Comparison of ENCODE assay signal across 10 cellular contexts in genomic region chr7:98249106-98249505, GRCh38. TPM values are rescaled to one million over a fixed set of nuclear protein-coding genes. Genes with fewer than 3 reads are reported as not detected.
DNase-seq lines count a peak whose midpoint lies in the region; ATAC-seq and TF ChIP-seq lines count a peak whose summit lies in the region.
"Had no signal": no experiment of that assay in that cellular context is flagged by ENCODE, and none has a peak within 500 bp of the region (broad histone marks: within the 10 kb centered on the region; RNA-seq: fewer than 3 reads in every experiment).

No MANE protein-coding gene starts in this region.

- no peak overlapping the region for H3K9ac ChIP-seq in IMR-90 (ENCODE audit: low read depth, low read length)

- H2BK5ac ChIP-seq in IMR-90 (ENCODE audit: low read depth, low read length, poor library complexity, severe bottlenecking): no peak overlapping the region

- no peak overlapping the region for H3K56ac ChIP-seq in IMR-90 (ENCODE audit: extremely low read depth, insufficient read depth, low read length)

- H2BK20ac ChIP-seq in IMR-90 (ENCODE audit: low read depth, low read length): no peak overlapping the region

- H3K36me3 ChIP-seq in IMR-90 (ENCODE audit: control insufficient read depth, insufficient read depth, low read length): peaks cover 8% of the 10 kb centered on the region; the same call in 1 of the 2 replicates
- H3K36me3 ChIP-seq in naive thymus-derived CD4-positive, alpha-beta T cell (ENCODE audit: control insufficient read depth in 2 of 3, insufficient read depth in 3 of 3, low read length in 3 of 3): peaks cover 0 to 34% (median 0%) of the 10 kb centered on the region in 3 experiments

- TF ChIP-seq POLR2A in IMR-90 (IDR thresholded peaks at IDR 0.05; ENCODE audit: low read depth, low read length): no peak

- H3K27me3 Mint-ChIP-seq in CD4-positive, alpha-beta T cell: no peaks in the 10 kb centered on the region
- H3K27me3 Mint-ChIP-seq in naive thymus-derived CD4-positive, alpha-beta T cell: no peaks in the 10 kb centered on the region

- BruUV-seq in IMR-90 (replicated peaks; lab: Mats Ljungman, UMichigan): no TSS peak

- H3K27ac Mint-ChIP-seq in CD4-positive, alpha-beta T cell: peak overlapping the region; percentile 98
- peak overlapping the region; percentile 89 to 97 for H3K27ac Mint-ChIP-seq in activated naive CD4-positive, alpha-beta T cell treated with anti-CD3 and anti-CD28 coated beads, Interleukin-2, amount 50 U/mL, for 72 hours
- peak overlapping the region; percentile 90 to 100 (median 99) for H3K27ac Mint-ChIP-seq in naive thymus-derived CD4-positive, alpha-beta T cell

- H3K23ac ChIP-seq in IMR-90 (ENCODE audit: low read depth, low read length): no peak overlapping the region

- no peaks in the 10 kb centered on the region for H3K9me3 ChIP-seq in CD4-positive, alpha-beta T cell (ENCODE audit: control insufficient read depth, low read length)
- no peaks in the 10 kb centered on the region for H3K9me3 ChIP-seq in IMR-90 (ENCODE audit: control insufficient read depth, insufficient read depth, low read length)
- H3K9me3 ChIP-seq in naive thymus-derived CD4-positive, alpha-beta T cell (ENCODE audit: control insufficient read depth in 2 of 3, low read length in 3 of 3): no peaks in the 10 kb centered on the region

- H3K4ac ChIP-seq in IMR-90 (ENCODE audit: low read depth, low read length): no peak overlapping the region

- no peaks in the 10 kb centered on the region for H3K27me3 ChIP-seq in CD4-positive, alpha-beta T cell (ENCODE audit: control insufficient read depth, insufficient read depth, low read length)
- no peaks in the 10 kb centered on the region for H3K27me3 ChIP-seq in IMR-90 (ENCODE audit: control insufficient read depth, insufficient read depth, low read length)
- no peaks in the 10 kb centered on the region for H3K27me3 ChIP-seq in naive thymus-derived CD4-positive, alpha-beta T cell (ENCODE audit: control insufficient read depth in 2 of 2, insufficient read depth in 2 of 2, low read length in 2 of 2)

- H3K18ac ChIP-seq in IMR-90 (ENCODE audit: low read depth, low read length): no peak overlapping the region

- intact Hi-C loops in CD4-positive, alpha-beta T cell (cut with DNase I, micrococcal nuclease): no loop called here
- intact Hi-C loops in IMR-90 (cut with micrococcal nuclease): no loop called here
- intact Hi-C loops in naive thymus-derived CD4-positive, alpha-beta T cell (cut with micrococcal nuclease): no loop called here

- no peak overlapping the region for H2AFZ ChIP-seq in IMR-90 (replicated peaks; ENCODE audit: low read length, poor library complexity)

- in situ Hi-C loops in IMR-90 (cut with MboI; ENCODE audit: low sequenced_read_pairs): no loop called here

- no peak overlapping the region for H3K4me3 ChIP-seq in IMR-90 (ENCODE audit: insufficient read depth, low read depth, low read length)
- H3K4me3 ChIP-seq in naive thymus-derived CD4-positive, alpha-beta T cell (ENCODE audit: low read length): no peak overlapping the region

- H3K9me3 Mint-ChIP-seq in CD4-positive, alpha-beta T cell: no peaks in the 10 kb centered on the region
- no peaks in the 10 kb centered on the region for H3K9me3 Mint-ChIP-seq in activated naive CD4-positive, alpha-beta T cell treated with anti-CD3 and anti-CD28 coated beads, Interleukin-2, amount 50 U/mL, for 72 hours
- peaks cover 0 to 2% (median 0%) of the 10 kb centered on the region in 11 donors for H3K9me3 Mint-ChIP-seq in naive thymus-derived CD4-positive, alpha-beta T cell

- peak overlapping the region; percentile 85 for H3K27ac ChIP-seq in CD4-positive, alpha-beta T cell (ENCODE audit: low read depth, low read length)
- no peak overlapping the region for H3K27ac ChIP-seq in IMR-90 (ENCODE audit: insufficient read depth, low read length)
- peak overlapping the region; percentile 83 for H3K27ac ChIP-seq in naive thymus-derived CD4-positive, alpha-beta T cell (ENCODE audit: low read depth, low read length)

- H4K5ac ChIP-seq in IMR-90 (ENCODE audit: low read depth, low read length): no peak overlapping the region

- H2BK15ac ChIP-seq in IMR-90 (ENCODE audit: low read depth, low read length): no peak overlapping the region

- peaks cover 8% of the 10 kb centered on the region for H3K4me1 ChIP-seq in IMR-90 (ENCODE audit: control insufficient read depth, insufficient read depth, low read length)
- peaks cover 38 to 48% of the 10 kb centered on the region in 2 donors for H3K4me1 ChIP-seq in naive thymus-derived CD4-positive, alpha-beta T cell (ENCODE audit: control insufficient read depth in 2 of 2, insufficient read depth in 2 of 2, low read length in 2 of 2)

- H3K4me3 Mint-ChIP-seq in CD4-positive, alpha-beta T cell: peak overlapping the region; percentile 84
- peak overlapping the region; percentile 70 to 98 (median 91) for H3K4me3 Mint-ChIP-seq in naive thymus-derived CD4-positive, alpha-beta T cell

- peaks cover 2% of the 10 kb centered on the region; the same call in 1 of the 2 replicates for H3K9me1 ChIP-seq in IMR-90 (ENCODE audit: insufficient read depth, low read length)

- no peak overlapping the region for H4K8ac ChIP-seq in IMR-90 (ENCODE audit: low read depth in 2 of 2, low read length in 2 of 2)

- dilution Hi-C loops in IMR-90 (cut with HindIII; ENCODE audit: low sequenced_read_pairs, unreplicated experiment): no loop called here

- H3K36me3 Mint-ChIP-seq in CD4-positive, alpha-beta T cell (ENCODE audit: low read depth): peaks cover 65% of the 10 kb centered on the region
- H3K36me3 Mint-ChIP-seq in activated naive CD4-positive, alpha-beta T cell treated with anti-CD3 and anti-CD28 coated beads, Interleukin-2, amount 50 U/mL, for 72 hours: peaks cover 14 to 22% of the 10 kb centered on the region in 2 donors
- peaks cover 0 to 21% (median 9%) of the 10 kb centered on the region in 5 donors for H3K36me3 Mint-ChIP-seq in naive thymus-derived CD4-positive, alpha-beta T cell

- peaks cover 26 to 39% of the 10 kb centered on the region in 2 experiments for H3K79me1 ChIP-seq in IMR-90 (ENCODE audit: low read depth in 1 of 2, low read length in 2 of 2)

- H3K14ac ChIP-seq in IMR-90 (replicated peaks; ENCODE audit: low read depth, low read length): no peak overlapping the region

- no peaks in the 10 kb centered on the region for H4K20me1 ChIP-seq in IMR-90 (ENCODE audit: insufficient read depth, low read length)

- H4K91ac ChIP-seq in IMR-90 (ENCODE audit: insufficient read depth, low read depth, low read length): no peak overlapping the region

- TF ChIP-seq RAD21 in IMR-90 (IDR thresholded peaks at IDR 0.05; ENCODE audit: low read length): no peak

- H3K4me1 Mint-ChIP-seq in CD4-positive, alpha-beta T cell (ENCODE audit: low read depth): peaks cover 58% of the 10 kb centered on the region
- peaks cover 33 to 67% (median 52%) of the 10 kb centered on the region in 7 donors for H3K4me1 Mint-ChIP-seq in naive thymus-derived CD4-positive, alpha-beta T cell

- no peak overlapping the region for H3K4me2 ChIP-seq in IMR-90 (ENCODE audit: low read depth, low read length)

- H2AK5ac ChIP-seq in IMR-90 (ENCODE audit: low read depth, low read length): no peak overlapping the region

- 80% methylated on average over 2 of the region's 6 CpGs; no CpG with 5 or more reads in 1 of the 2 experiments for WGBS in IMR-90 (ENCODE audit: extremely low coverage in 2 of 2, insufficient read length in 1 of 2), 2 experiments

- no peak for TF ChIP-seq CTCF in CD4-positive, alpha-beta T cell (IDR thresholded peaks at IDR 0.05)
- TF ChIP-seq CTCF in IMR-90 (conservative IDR thresholded peaks at IDR 0.05; ENCODE audit: low read depth, low read length): no peak

- no peak overlapping the region for H2BK120ac ChIP-seq in IMR-90 (ENCODE audit: low read depth, low read length)

- H2AK9ac ChIP-seq in IMR-90 (replicated peaks; ENCODE audit: low read depth, low read length, poor library complexity): peak overlapping the region; percentile 37

- no peak for DNase-seq in CD4-positive, alpha-beta T cell
- DNase-seq in IMR-90 (no peak), NCI-H82 treated with DMSO at 0.1 percent for 48 hours (lab: John Stamatoyannopoulos, UW; ENCODE audit: unreplicated experiment) (no peak), midbrain (lab: John Stamatoyannopoulos, UW) (no peak), left lobe of liver (ENCODE audit: low spot score) (no peak)
- no peak for DNase-seq in activated naive CD4-positive, alpha-beta T cell treated with anti-CD3 and anti-CD28 coated beads, Interleukin-2, amount 50 U/mL, for 72 hours (ENCODE audit: low spot score in 2 of 2)
- DNase-seq in naive thymus-derived CD4-positive, alpha-beta T cell: peak in 2 of 9 donors; percentile 11 to 26
- DNase-seq: NCI-H1930, occipital lobe, SHP77 treated with DMSO at 0.1 percent for 48 hours had no signal

- CTCF ChIA-PET in CD4-positive, alpha-beta T cell (lab: Charles Lee): interaction anchor here (0.6 kb wide), 1 partner anchor 32 kb away, joined by 3 read pairs; no protein-coding TSS in a partner anchor
- CTCF ChIA-PET in IMR-90 (lab: Yijun Ruan, JAX): no interaction called here
- CTCF ChIA-PET in naive thymus-derived CD4-positive, alpha-beta T cell (lab: Charles Lee): interaction anchor here (0.7 kb wide), 2 partner anchors 81 to 86 kb away, joined by 3 to 4 read pairs; no protein-coding TSS in a partner anchor

- no peak for ATAC-seq in CD4-positive, alpha-beta T cell (ENCODE audit: poor library complexity)
- ATAC-seq in IMR-90 (ENCODE audit: low read depth) (no peak), left lobe of liver (no peak)
- ATAC-seq in activated naive CD4-positive, alpha-beta T cell treated with anti-CD3 and anti-CD28 coated beads, Interleukin-2, amount 50 U/mL, for 72 hours: no peak
- ATAC-seq in naive thymus-derived CD4-positive, alpha-beta T cell: no peak

- POLR2A ChIA-PET in CD4-positive, alpha-beta T cell (lab: Charles Lee): interaction anchor here (2.7 to 5.0 kb wide), 3 partner anchors 32 to 1310 kb away, joined by 6 to 65 read pairs (median 62); partner anchors contain the start of genes BRI3 and ZNF655
- POLR2A ChIA-PET in IMR-90 (lab: Charles Lee; ENCODE audit: unreplicated experiment): no interaction called here
- POLR2A ChIA-PET in naive thymus-derived CD4-positive, alpha-beta T cell (lab: Charles Lee): interaction anchor here (0.6 to 6.7 kb wide), 5 partner anchors 31 to 277 kb away, joined by 3 to 106 read pairs (median 3); partner anchors contain the start of gene BRI3

RNA-seq across cellular contexts. Expression of gene TECPR1, which starts 2.9 kb away (rescaled TPM):
- 10 to 100 TPM; 85.9 to 90.4 TPM for total RNA-seq in CD4-positive, alpha-beta T cell
- total RNA-seq in IMR-90 (2012; rRNA removed) (6.9 and 14.7 TPM in 2 replicates), left lobe of liver (17.3 TPM)
- 10.6 and 11.5 TPM in 2 replicates for polyA plus RNA-seq in IMR-90 (2012; rRNA removed)
- polyA plus RNA-seq in IMR-90 (2012; cell fraction: cytosol; rRNA removed): 6.5 and 9.9 TPM in 2 replicates
- polyA plus RNA-seq in IMR-90 (2012; cell fraction: nucleus; rRNA removed; ENCODE audit: low replicate concordance): 18.6 and 48.0 TPM in 2 replicates
- 10 to 100 TPM; 37.9 to 62.0 TPM for total RNA-seq in activated naive CD4-positive, alpha-beta T cell treated with anti-CD3 and anti-CD28 coated beads, Interleukin-2, amount 50 U/mL, for 72 hours
- total RNA-seq in naive thymus-derived CD4-positive, alpha-beta T cell: 100 to 1,000 TPM in 4 of 5 experiments, 10 to 100 TPM in 1; 82.4 to 203 (median 134) TPM
- polyA plus RNA-seq in naive thymus-derived CD4-positive, alpha-beta T cell: 10 to 100 TPM; 21.0 to 32.3 TPM

RNA-seq across cellular contexts. Expression of gene BRI3, which starts 32.4 kb away (rescaled TPM):
- total RNA-seq in CD4-positive, alpha-beta T cell: 10 to 100 TPM; 68.0 to 76.5 TPM
- total RNA-seq in IMR-90 (2012; rRNA removed) (24.7 and 30.6 TPM in 2 replicates), left lobe of liver (137 TPM)
- polyA plus RNA-seq in IMR-90 (2012; rRNA removed): 68.3 and 91.3 TPM in 2 replicates
- polyA plus RNA-seq in IMR-90 (2012; cell fraction: cytosol; rRNA removed): 81.9 and 90.8 TPM in 2 replicates
- polyA plus RNA-seq in IMR-90 (2012; cell fraction: nucleus; rRNA removed; ENCODE audit: low replicate concordance): 23.2 and 48.0 TPM in 2 replicates
- total RNA-seq in activated naive CD4-positive, alpha-beta T cell treated with anti-CD3 and anti-CD28 coated beads, Interleukin-2, amount 50 U/mL, for 72 hours: 10 to 100 TPM; 50.0 to 66.4 TPM
- total RNA-seq in naive thymus-derived CD4-positive, alpha-beta T cell: 100 to 1,000 TPM in 1 of 5 experiments, 10 to 100 TPM in 4; 73.1 to 194 (median 86.5) TPM
- 10 to 100 TPM; 17.8 to 20.3 TPM for polyA plus RNA-seq in naive thymus-derived CD4-positive, alpha-beta T cell

RNA-seq across cellular contexts. Expression of gene BHLHA15, which starts 37.9 kb away (rescaled TPM):
- not detected for total RNA-seq in CD4-positive, alpha-beta T cell
- not detected in 2 replicates for total RNA-seq in IMR-90 (2012; rRNA removed)
- not detected in 2 replicates for polyA plus RNA-seq in IMR-90 (2012; rRNA removed)
- 0.11 and 0.22 TPM in 2 replicates for polyA plus RNA-seq in IMR-90 (2012; cell fraction: cytosol; rRNA removed)
- polyA plus RNA-seq in IMR-90 (2012; cell fraction: nucleus; rRNA removed; ENCODE audit: low replicate concordance): 0.27 TPM in 1 of 2 replicates, not detected in the other
- under 1 TPM in 1 of 2 donors, not detected in 1; 0.66 TPM for total RNA-seq in activated naive CD4-positive, alpha-beta T cell treated with anti-CD3 and anti-CD28 coated beads, Interleukin-2, amount 50 U/mL, for 72 hours
- total RNA-seq in naive thymus-derived CD4-positive, alpha-beta T cell: under 1 TPM in 2 of 5 experiments, not detected in 3; 0.39 to 0.80 TPM
- polyA plus RNA-seq in naive thymus-derived CD4-positive, alpha-beta T cell: not detected
- total RNA-seq in left lobe of liver: 2.6 TPM
